Comparison of ENCODE assay signal across 9 cellular contexts in the genomic region with DNA sequence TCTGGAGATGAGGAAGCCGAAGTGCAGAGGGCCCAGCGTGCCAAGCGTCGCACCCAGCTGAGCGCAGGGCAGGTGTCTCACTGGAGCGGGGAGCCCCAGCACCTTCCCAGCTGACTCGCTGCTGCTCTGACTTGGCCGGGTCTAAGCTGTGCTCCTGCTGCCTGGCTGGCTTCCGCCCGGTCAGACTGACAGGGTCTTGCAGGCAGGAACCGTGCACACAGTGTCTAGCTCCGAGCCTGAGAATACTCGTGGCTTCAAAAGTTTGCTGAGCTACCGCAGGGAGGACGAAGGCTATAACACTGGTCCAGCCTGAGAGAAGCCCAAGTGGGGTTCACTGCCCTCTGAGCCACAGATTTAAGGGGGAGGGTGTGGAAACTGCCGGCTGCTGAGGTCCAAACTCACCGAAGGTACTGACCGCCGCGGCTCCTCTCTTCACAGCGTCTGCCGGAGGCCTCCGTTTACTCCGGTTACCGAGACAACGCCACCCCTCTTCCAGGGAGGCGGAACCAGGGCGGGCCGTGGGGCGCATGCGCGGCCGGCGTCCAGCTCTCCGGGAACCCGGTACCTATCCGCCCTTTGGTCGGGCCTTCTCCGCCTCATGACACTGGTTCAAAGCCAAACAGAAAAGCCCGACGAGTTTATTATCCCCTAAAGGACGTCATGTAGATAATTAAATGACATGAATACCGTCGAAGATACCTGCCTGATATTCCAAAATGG. TPM values are rescaled to one million over a fixed set of nuclear protein-coding genes. Genes with fewer than 3 reads are reported as not detected.
DNase-seq lines count a peak whose midpoint lies in the region; ATAC-seq and TF ChIP-seq lines count a peak whose summit lies in the region.
"Had no signal": no experiment of that assay in that cellular context is flagged by ENCODE, and none has a peak within 500 bp of the region (broad histone marks: within the 10 kb centered on the region; RNA-seq: fewer than 3 reads in every experiment).

Gene CFAP44 (minus strand): TSS at position 443 of the 720 bp plus-strand sequence. CDS start 7,829 bp downstream, outside the sequence.

- peaks cover 10% of the 10 kb centered on the region for H3K36me3 Mint-ChIP-seq in activated CD4-positive, alpha-beta memory T cell treated with anti-CD3 and anti-CD28 coated beads for 36 hours

- in situ Hi-C loops in GM13976 (cut with MboI; ENCODE audit: low sequenced_read_pairs, unreplicated experiment), result no loop called here

- no peaks in the 10 kb centered on the region for H3K27me3 ChIP-seq in duodenal mucosa (ENCODE audit: control insufficient read depth in 1 of 2, insufficient read depth in 2 of 2, low read length in 2 of 2)

- no peak within 1 kb of the TSS for H3K27ac ChIP-seq in duodenal mucosa (ENCODE audit: low read depth, low read length)

- no peak within 1 kb of the TSS for H3K27ac Mint-ChIP-seq in activated CD4-positive, alpha-beta memory T cell treated with anti-CD3 and anti-CD28 coated beads for 36 hours

- no peak within 1 kb of the TSS for H3K4me3 Mint-ChIP-seq in activated CD4-positive, alpha-beta memory T cell treated with anti-CD3 and anti-CD28 coated beads for 36 hours

- no peaks in the 10 kb centered on the region for H3K9me3 ChIP-seq in duodenal mucosa (ENCODE audit: control insufficient read depth in 1 of 2, low read length in 2 of 2)

- intact Hi-C loops in activated CD4-positive, alpha-beta memory T cell treated with anti-CD3 and anti-CD28 coated beads for 36 hours (cut with micrococcal nuclease), result no loop called here

- H3K27me3 Mint-ChIP-seq in activated CD4-positive, alpha-beta memory T cell treated with anti-CD3 and anti-CD28 coated beads for 36 hours, result no peaks in the 10 kb centered on the region

- DNase-seq in GM13976 (ENCODE audit: low spot score) (peak; percentile 65), left lobe of liver (ENCODE audit: low spot score) (peak; percentile 80), COLO668 (lab: John Stamatoyannopoulos, UW; ENCODE audit: unreplicated experiment) (no peak), NOMO-1 treated with dmso at 0.1 percent for 144 hours (lab: John Stamatoyannopoulos, UW; ENCODE audit: unreplicated experiment) (no peak)
- DNase-seq in activated CD4-positive, alpha-beta memory T cell treated with anti-CD3 and anti-CD28 coated beads for 36 hours, result peak; percentile 45
- peak; percentile 28 to 30 for DNase-seq in stimulated activated CD4-positive, alpha-beta T cell treated with anti-CD3 and anti-CD28 coated beads, Interleukin-1b, Interleukin-23, amount 100 ng/mL, for 4 hours (ENCODE audit: low read depth in 2 of 2)

- CTCF ChIA-PET in activated CD4-positive, alpha-beta memory T cell treated with anti-CD3 and anti-CD28 coated beads for 36 hours (lab: Charles Lee), result no interaction called here

- peaks cover 0 to 9% of the 10 kb centered on the region in 2 donors for H3K4me1 ChIP-seq in duodenal mucosa (ENCODE audit: control insufficient read depth in 1 of 2, insufficient read depth in 2 of 2, low read length in 2 of 2)

- peak within 1 kb of the TSS; percentile 61 to 68 for H3K4me3 ChIP-seq in duodenal mucosa (ENCODE audit: low read depth in 1 of 2, low read length in 2 of 2)

- POLR2A ChIA-PET in activated CD4-positive, alpha-beta memory T cell treated with anti-CD3 and anti-CD28 coated beads for 36 hours (lab: Charles Lee), result no interaction called here

- no peaks in the 10 kb centered on the region for H3K4me1 Mint-ChIP-seq in activated CD4-positive, alpha-beta memory T cell treated with anti-CD3 and anti-CD28 coated beads for 36 hours (ENCODE audit: low read depth)

- no peak for TF ChIP-seq CTCF in GM13976 (IDR thresholded peaks at IDR 0.05; ENCODE audit: borderline replicate concordance, control extremely low read depth, extremely low read depth, insufficient read depth, missing control alignments)

- ATAC-seq in left lobe of liver (peak; percentile 96), HG02798 (IDR thresholded peaks at IDR 0.05; ENCODE audit: poor library complexity, unreplicated experiment) (no peak)
- ATAC-seq: HCT116 had no signal

- H3K9me3 Mint-ChIP-seq in activated CD4-positive, alpha-beta memory T cell treated with anti-CD3 and anti-CD28 coated beads for 36 hours, result no peaks in the 10 kb centered on the region

- peak within 1 kb of the TSS in 1 of 2 donors; percentile 16 for H3K9ac ChIP-seq in duodenal mucosa (ENCODE audit: low read depth in 1 of 2, low read length in 2 of 2)

- H3K36me3 ChIP-seq in duodenal mucosa (ENCODE audit: control insufficient read depth in 1 of 2, insufficient read depth in 2 of 2, low read length in 2 of 2), result peaks cover 0 to 4% of the 10 kb centered on the region in 2 donors

RNA-seq across cellular contexts. Expression of gene CFAP44, which starts in this region (rescaled TPM):
- 1 to 10 TPM; 1.5 to 2.9 TPM for total RNA-seq in activated CD4-positive, alpha-beta memory T cell treated with anti-CD3 and anti-CD28 coated beads for 36 hours
- total RNA-seq in left lobe of liver, result 3.7 TPM

Comparison
In these comparisons a context has a peak if more than half of its experiments do, and no peak if none do; other contexts are left out.
1. DNase-seq: peak in GM13976 (single experiment), activated CD4-positive, alpha-beta memory T cell treated with anti-CD3 and anti-CD28 coated beads for 36 hours (single experiment), left lobe of liver (single experiment) and stimulated activated CD4-positive, alpha-beta T cell treated with anti-CD3 and anti-CD28 coated beads, Interleukin-1b, Interleukin-23, amount 100 ng/mL, for 4 hours (2 of 2); none in COLO668 (single experiment) and NOMO-1 treated with dmso at 0.1 percent for 144 hours (single experiment).